1 cellular context compared by ENCODE assay signal in the genomic region with DNA sequence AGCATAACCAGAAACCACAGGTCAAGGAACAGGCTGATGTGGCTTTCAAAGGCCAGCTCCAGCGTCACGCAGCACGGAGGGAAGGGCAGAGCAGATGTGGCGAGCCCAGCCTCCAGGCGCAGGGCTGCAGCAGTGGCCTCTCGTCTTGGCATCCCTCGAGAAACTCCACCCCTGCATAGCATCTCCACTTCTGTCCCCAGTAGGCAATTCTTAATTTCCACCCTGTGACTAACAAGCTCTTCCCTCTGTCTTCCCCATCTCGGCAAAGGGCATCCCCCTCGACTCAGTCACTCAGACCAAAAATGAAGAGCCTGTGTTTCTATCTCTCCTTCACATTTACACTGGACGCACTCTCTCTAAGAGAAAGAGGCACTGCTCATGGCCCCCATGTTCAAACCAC.
TF ChIP-seq lines count a peak whose summit lies in the region.

No MANE protein-coding gene starts in this region.

TF ChIP-seq in WTC11, 78 proteins besides CTCF, POLR2A, EP300 and RAD21 (continued from another document):
- TF ChIP-seq, protein P1, sequence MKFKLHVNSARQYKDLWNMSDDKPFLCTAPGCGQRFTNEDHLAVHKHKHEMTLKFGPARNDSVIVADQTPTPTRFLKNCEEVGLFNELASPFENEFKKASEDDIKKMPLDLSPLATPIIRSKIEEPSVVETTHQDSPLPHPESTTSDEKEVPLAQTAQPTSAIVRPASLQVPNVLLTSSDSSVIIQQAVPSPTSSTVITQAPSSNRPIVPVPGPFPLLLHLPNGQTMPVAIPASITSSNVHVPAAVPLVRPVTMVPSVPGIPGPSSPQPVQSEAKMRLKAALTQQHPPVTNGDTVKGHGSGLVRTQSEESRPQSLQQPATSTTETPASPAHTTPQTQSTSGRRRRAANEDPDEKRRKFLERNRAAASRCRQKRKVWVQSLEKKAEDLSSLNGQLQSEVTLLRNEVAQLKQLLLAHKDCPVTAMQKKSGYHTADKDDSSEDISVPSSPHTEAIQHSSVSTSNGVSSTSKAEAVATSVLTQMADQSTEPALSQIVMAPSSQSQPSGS (CRISPR knock-in tag; IDR thresholded peaks at IDR 0.05; ENCODE audit: borderline replicate concordance, low read depth), result no peak
- no peak for TF ChIP-seq MXD4 (CRISPR knock-in tag; IDR thresholded peaks at IDR 0.05; ENCODE audit: borderline replicate concordance)
- TF ChIP-seq, protein P2, sequence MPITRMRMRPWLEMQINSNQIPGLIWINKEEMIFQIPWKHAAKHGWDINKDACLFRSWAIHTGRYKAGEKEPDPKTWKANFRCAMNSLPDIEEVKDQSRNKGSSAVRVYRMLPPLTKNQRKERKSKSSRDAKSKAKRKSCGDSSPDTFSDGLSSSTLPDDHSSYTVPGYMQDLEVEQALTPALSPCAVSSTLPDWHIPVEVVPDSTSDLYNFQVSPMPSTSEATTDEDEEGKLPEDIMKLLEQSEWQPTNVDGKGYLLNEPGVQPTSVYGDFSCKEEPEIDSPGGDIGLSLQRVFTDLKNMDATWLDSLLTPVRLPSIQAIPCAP (CRISPR knock-in tag; IDR thresholded peaks at IDR 0.05), result no peak
- TF ChIP-seq, protein P3, sequence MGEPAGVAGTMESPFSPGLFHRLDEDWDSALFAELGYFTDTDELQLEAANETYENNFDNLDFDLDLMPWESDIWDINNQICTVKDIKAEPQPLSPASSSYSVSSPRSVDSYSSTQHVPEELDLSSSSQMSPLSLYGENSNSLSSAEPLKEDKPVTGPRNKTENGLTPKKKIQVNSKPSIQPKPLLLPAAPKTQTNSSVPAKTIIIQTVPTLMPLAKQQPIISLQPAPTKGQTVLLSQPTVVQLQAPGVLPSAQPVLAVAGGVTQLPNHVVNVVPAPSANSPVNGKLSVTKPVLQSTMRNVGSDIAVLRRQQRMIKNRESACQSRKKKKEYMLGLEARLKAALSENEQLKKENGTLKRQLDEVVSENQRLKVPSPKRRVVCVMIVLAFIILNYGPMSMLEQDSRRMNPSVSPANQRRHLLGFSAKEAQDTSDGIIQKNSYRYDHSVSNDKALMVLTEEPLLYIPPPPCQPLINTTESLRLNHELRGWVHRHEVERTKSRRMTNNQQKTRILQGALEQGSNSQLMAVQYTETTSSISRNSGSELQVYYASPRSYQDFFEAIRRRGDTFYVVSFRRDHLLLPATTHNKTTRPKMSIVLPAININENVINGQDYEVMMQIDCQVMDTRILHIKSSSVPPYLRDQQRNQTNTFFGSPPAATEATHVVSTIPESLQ (CRISPR knock-in tag; IDR thresholded peaks at IDR 0.05), result no peak
- TF ChIP-seq, protein P4, sequence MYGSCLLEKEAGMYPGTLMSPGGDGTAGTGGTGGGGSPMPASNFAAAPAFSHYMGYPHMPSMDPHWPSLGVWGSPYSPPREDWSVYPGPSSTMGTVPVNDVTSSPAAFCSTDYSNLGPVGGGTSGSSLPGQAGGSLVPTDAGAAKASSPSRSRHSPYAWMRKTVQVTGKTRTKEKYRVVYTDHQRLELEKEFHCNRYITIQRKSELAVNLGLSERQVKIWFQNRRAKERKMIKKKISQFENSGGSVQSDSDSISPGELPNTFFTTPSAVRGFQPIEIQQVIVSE (CRISPR knock-in tag; IDR thresholded peaks at IDR 0.05; ENCODE audit: borderline replicate concordance), result no peak
- TF ChIP-seq MYBL2 (CRISPR knock-in tag; IDR thresholded peaks at IDR 0.05), result no peak
TF ChIP-seq in WTC11: peak in this region for 0.
